Comparison of ENCODE assay signal across 31 cellular contexts in genomic region chr2:30095402-30095801, GRCh38.
"Had no signal": no experiment of that assay in that cellular context is flagged by ENCODE, and none has a peak within 500 bp of the region (broad histone marks: within the 10 kb centered on the region; RNA-seq: fewer than 3 reads in every experiment).

No MANE protein-coding gene starts in this region.

- DNase-seq: activated B cell treated with CpG ODN at 0.5 μM for 24 hours; activated CD4-positive, alpha-beta memory T cell treated with anti-CD3 and anti-CD28 coated beads for 36 hours; activated CD4-positive, alpha-beta T cell treated with anti-CD3 and anti-CD28 coated beads for 4 hours; activated CD4-positive, alpha-beta T cell treated with anti-CD3 and anti-CD28 coated beads, Interleukin-2, amount 50 U/mL, for 1 hour; activated CD4-positive, CD25-positive, alpha-beta regulatory T cell treated with anti-CD3 and anti-CD28 coated beads, Interleukin-2, amount 50 U/mL, for 72 hours; activated CD8-positive, alpha-beta memory T cell treated with anti-CD3 and anti-CD28 coated beads, Interleukin-2, amount 50 U/mL, for 4 hours; activated gamma-delta T cell treated with Interleukin-2 at 50 U/mL for 16 hours; activated naive CD4-positive, alpha-beta T cell treated with anti-CD3 and anti-CD28 coated beads for 36 hours; activated T-cell treated with anti-CD3 and anti-CD28 coated beads for 4 hours; activated T-cell treated with anti-CD3 and anti-CD28 coated beads, Interleukin-2, amount 50 U/mL, for 4 hours; adrenal gland; anterior cingulate cortex; brain microvascular endothelial cell; central memory CD4-positive, alpha-beta T cell; Karpas-422; MM.1S; MV-4-11; NCI-H1092; NCI-H1436 treated with DMSO at 0.1 percent for 48 hours; NCI-H1694 treated with DMSO at 0.1 percent for 48 hours; NCI-H2029; NCI-H345; NCI-H524 treated with DMSO at 0.1 percent for 48 hours; SHP77; SJCRH30; SW 1271; T-helper 1 cell; T-helper 2 cell; T-helper 9 cell had no signal

- ATAC-seq: activated naive CD4-positive, alpha-beta T cell treated with anti-CD3 and anti-CD28 coated beads, Interleukin-2, amount 50 U/mL, for 72 hours; activated T-cell treated with anti-CD3 and anti-CD28 coated beads, Interleukin-2, amount 50 U/mL, for 4 hours; Panc1 had no signal
